ENCODE assay signal across 24 cellular contexts in genomic region chr11:82539669-82540068, GRCh38.
A peak's percentile ranks its signal among the peaks of the same experiment; 100 is the strongest.
DNase-seq lines count a peak whose midpoint lies in the region; ATAC-seq and TF ChIP-seq lines count a peak whose summit lies in the region.
"Had no signal": no experiment of that assay in that cellular context is flagged by ENCODE, and none has a peak within 500 bp of the region (broad histone marks: within the 10 kb centered on the region; RNA-seq: fewer than 3 reads in every experiment).

No MANE protein-coding gene starts in this region.

- no peak overlapping the region for H3K27ac Mint-ChIP-seq in stimulated activated naive CD8-positive, alpha-beta T cell treated with anti-CD3 and anti-CD28 coated beads, Interleukin-15, amount 100 ng/mL, for 72 hours
- H3K27ac Mint-ChIP-seq: activated CD4-positive, alpha-beta memory T cell treated with anti-CD3 and anti-CD28 coated beads, Interleukin-2, amount 10 ng/mL, durations not matched to agents 7 days and 5 days; activated naive CD8-positive, alpha-beta T cell treated with anti-CD3 and anti-CD28 coated beads for 36 hours; activated T-cell treated with anti-CD3 and anti-CD28 coated beads, Interleukin-2, amount 50 U/mL, for 24 hours; dendritic cell treated with granulocyte-macrophage colony-stimulating factor and Interleukin-4, amounts not matched to agents 40 ng/mL and 50 ng/mL, for 4 days; stimulated activated naive CD8-positive, alpha-beta T cell treated with anti-CD3 and anti-CD28 coated beads, Interleukin-15, Interleukin-2, amounts not matched to agents 100 ng/mL and 50 ng/mL, for 24 hours had no signal

- DNase-seq in GM12865 (ENCODE audit: low read depth), result peak; percentile 6
- DNase-seq in HuH-7.5 (ENCODE audit: low spot score), result no peak
- DNase-seq in amygdala (lab: John Stamatoyannopoulos, UW), result no peak
- DNase-seq in stimulated activated naive CD8-positive, alpha-beta T cell treated with anti-CD3 and anti-CD28 coated beads, Interleukin-15, amount 100 ng/mL, for 72 hours, result no peak
- no peak for DNase-seq in stimulated activated CD4-positive, alpha-beta T cell treated with anti-CD3 and anti-CD28 coated beads, Interleukin-4, amount 100 ng/mL, for 4 hours
- DNase-seq: activated CD4-positive, alpha-beta memory T cell treated with anti-CD3 and anti-CD28 coated beads, Interleukin-2, amount 10 ng/mL, durations not matched to agents 7 days and 5 days; activated naive CD8-positive, alpha-beta T cell treated with anti-CD3 and anti-CD28 coated beads for 36 hours; activated T-cell treated with anti-CD3 and anti-CD28 coated beads, Interleukin-2, amount 50 U/mL, for 24 hours; BE2C; brain microvascular endothelial cell; foreskin keratinocyte; GDM1; left colon; mucosa of descending colon; NCI-H2029 treated with DMSO at 0.1 percent for 48 hours; NCI-H510A treated with DMSO at 0.1 percent for 48 hours; retina; Right ventricle myocardium superior; WERI-Rb-1 had no signal

- no peaks in the 10 kb centered on the region for H3K4me1 Mint-ChIP-seq in stimulated activated naive CD8-positive, alpha-beta T cell treated with anti-CD3 and anti-CD28 coated beads, Interleukin-15, amount 100 ng/mL, for 72 hours
- H3K4me1 Mint-ChIP-seq: activated CD4-positive, alpha-beta memory T cell treated with anti-CD3 and anti-CD28 coated beads, Interleukin-2, amount 10 ng/mL, durations not matched to agents 7 days and 5 days; activated naive CD8-positive, alpha-beta T cell treated with anti-CD3 and anti-CD28 coated beads for 36 hours had no signal

- H3K27me3 Mint-ChIP-seq in stimulated activated naive CD8-positive, alpha-beta T cell treated with anti-CD3 and anti-CD28 coated beads, Interleukin-15, amount 100 ng/mL, for 72 hours, result no peaks in the 10 kb centered on the region
- H3K27me3 Mint-ChIP-seq: activated CD4-positive, alpha-beta memory T cell treated with anti-CD3 and anti-CD28 coated beads, Interleukin-2, amount 10 ng/mL, durations not matched to agents 7 days and 5 days; activated naive CD8-positive, alpha-beta T cell treated with anti-CD3 and anti-CD28 coated beads for 36 hours; activated T-cell treated with anti-CD3 and anti-CD28 coated beads, Interleukin-2, amount 50 U/mL, for 24 hours had no signal

- ATAC-seq in GM19043 (IDR thresholded peaks at IDR 0.05; ENCODE audit: low read depth, unreplicated experiment) (peak; percentile 61), HG02678 (IDR thresholded peaks at IDR 0.05; ENCODE audit: unreplicated experiment) (peak; percentile 94), HG03354 (IDR thresholded peaks at IDR 0.05; ENCODE audit: poor library complexity, severe bottlenecking, unreplicated experiment) (peak; percentile 84)
- ATAC-seq in stimulated activated naive CD8-positive, alpha-beta T cell treated with anti-CD3 and anti-CD28 coated beads, Interleukin-15, amount 100 ng/mL, for 72 hours, result no peak
- ATAC-seq: foreskin keratinocyte, left colon, mucosa of descending colon had no signal

- TF ChIP-seq CTCF in GM12865 (IDR thresholded peaks at IDR 0.05; ENCODE audit: insufficient read depth, low read depth, low read length, missing control alignments), result no peak

- H3K9me3 Mint-ChIP-seq in stimulated activated naive CD8-positive, alpha-beta T cell treated with anti-CD3 and anti-CD28 coated beads, Interleukin-15, amount 100 ng/mL, for 72 hours, result no peaks in the 10 kb centered on the region
- H3K9me3 Mint-ChIP-seq: activated CD4-positive, alpha-beta memory T cell treated with anti-CD3 and anti-CD28 coated beads, Interleukin-2, amount 10 ng/mL, durations not matched to agents 7 days and 5 days; activated naive CD8-positive, alpha-beta T cell treated with anti-CD3 and anti-CD28 coated beads for 36 hours; activated T-cell treated with anti-CD3 and anti-CD28 coated beads, Interleukin-2, amount 50 U/mL, for 24 hours; dendritic cell treated with granulocyte-macrophage colony-stimulating factor and Interleukin-4, amounts not matched to agents 40 ng/mL and 50 ng/mL, for 4 days; stimulated activated naive CD8-positive, alpha-beta T cell treated with anti-CD3 and anti-CD28 coated beads, Interleukin-15, Interleukin-2, amounts not matched to agents 100 ng/mL and 50 ng/mL, for 24 hours had no signal

- no peak overlapping the region for H3K4me3 ChIP-seq in GM12865 (ENCODE audit: low read depth, low read length)
- H3K4me3 ChIP-seq: mucosa of descending colon had no signal

- no peak overlapping the region for H3K4me3 Mint-ChIP-seq in stimulated activated naive CD8-positive, alpha-beta T cell treated with anti-CD3 and anti-CD28 coated beads, Interleukin-15, amount 100 ng/mL, for 72 hours
- H3K4me3 Mint-ChIP-seq: activated CD4-positive, alpha-beta memory T cell treated with anti-CD3 and anti-CD28 coated beads, Interleukin-2, amount 10 ng/mL, durations not matched to agents 7 days and 5 days; activated naive CD8-positive, alpha-beta T cell treated with anti-CD3 and anti-CD28 coated beads for 36 hours; activated T-cell treated with anti-CD3 and anti-CD28 coated beads, Interleukin-2, amount 50 U/mL, for 24 hours; dendritic cell treated with granulocyte-macrophage colony-stimulating factor and Interleukin-4, amounts not matched to agents 40 ng/mL and 50 ng/mL, for 4 days; stimulated activated naive CD8-positive, alpha-beta T cell treated with anti-CD3 and anti-CD28 coated beads, Interleukin-15, Interleukin-2, amounts not matched to agents 100 ng/mL and 50 ng/mL, for 24 hours had no signal
